1 cellular context compared by ENCODE assay signal in genomic region chr5:179700401-179700918, GRCh38.
TF ChIP-seq lines count a peak whose summit lies in the region.

No MANE protein-coding gene starts in this region.

TF ChIP-seq in K562, 482 proteins besides CTCF, POLR2A, EP300 and RAD21 (continued from another document and continues in another):
- TF ChIP-seq ZNF655 (CRISPR knock-in tag; IDR thresholded peaks at IDR 0.05), result no peak
- peak; percentile 59 to 84; a peak in 3 of 4 replicates for TF ChIP-seq TBL1XR1 (IDR thresholded peaks at IDR 0.05; ENCODE audit: low read length in 2 of 2)
- TF ChIP-seq TCF7 (IDR thresholded peaks at IDR 0.05; ENCODE audit: borderline replicate concordance), result no peak
- TF ChIP-seq ZBTB33 (CRISPR knock-in tag; IDR thresholded peaks at IDR 0.05), result no peak
- TF ChIP-seq ZNF41 (CRISPR knock-in tag; conservative IDR thresholded peaks at IDR 0.05), result no peak; the same call in 1 of the 2 replicates
- no peak for TF ChIP-seq ELK3 (CRISPR knock-in tag; IDR thresholded peaks at IDR 0.05)
- TF ChIP-seq MBD1 (CRISPR knock-in tag; IDR thresholded peaks at IDR 0.05), result no peak
- TF ChIP-seq E2F4 (CRISPR knock-in tag; IDR thresholded peaks at IDR 0.05; ENCODE audit: low read depth), result no peak
- no peak for TF ChIP-seq PTTG1 (tag; IDR thresholded peaks at IDR 0.05; ENCODE audit: low read depth)
- TF ChIP-seq NFIC (IDR thresholded peaks at IDR 0.05), result peak; percentile 78
- TF ChIP-seq ZNF318 (IDR thresholded peaks at IDR 0.05; ENCODE audit: borderline replicate concordance in 1 of 2, low read depth in 1 of 2), result no peak
- TF ChIP-seq SMAD2 (IDR thresholded peaks at IDR 0.05; ENCODE audit: low read depth, low read length), result no peak
- no peak for TF ChIP-seq KAT7 (CRISPR knock-in tag; IDR thresholded peaks at IDR 0.05; ENCODE audit: borderline replicate concordance)
- TF ChIP-seq ARID3A (IDR thresholded peaks at IDR 0.05; ENCODE audit: borderline replicate concordance, low read depth, low read length), result peak; percentile 32; the same call in 1 of the 2 replicates
- no peak for TF ChIP-seq MXI1 (IDR thresholded peaks at IDR 0.05; ENCODE audit: low read depth, low read length)
- no peak for TF ChIP-seq NFRKB (IDR thresholded peaks at IDR 0.05; ENCODE audit: low read depth)
- TF ChIP-seq SMARCC2 (IDR thresholded peaks at IDR 0.05; ENCODE audit: low read depth), result 0 out of 2 replicates have a peak, but pooled peaks have one; percentile 35
- peak; percentile 60 for TF ChIP-seq CXXC5 (CRISPR knock-in tag; IDR thresholded peaks at IDR 0.05)
- TF ChIP-seq SMARCB1 (IDR thresholded peaks at IDR 0.05; ENCODE audit: insufficient read length, low read depth), result no peak
- TF ChIP-seq ATF4 (CRISPR knock-in tag; IDR thresholded peaks at IDR 0.05), result no peak
- TF ChIP-seq ZBTB9 (CRISPR knock-in tag; IDR thresholded peaks at IDR 0.05), result no peak
- TF ChIP-seq UBTF (IDR thresholded peaks at IDR 0.05; ENCODE audit: borderline replicate concordance in 1 of 2, low read depth in 2 of 2, low read length in 2 of 2), result 0 out of 4 replicates have a peak, but pooled peaks of 1 of the 2 experiments have one; percentile 43
- no peak for TF ChIP-seq MECOM (CRISPR knock-in tag; IDR thresholded peaks at IDR 0.05)
- no peak for TF ChIP-seq SETDB1 (IDR thresholded peaks at IDR 0.05; ENCODE audit: low read length)
- TF ChIP-seq PHF8 (IDR thresholded peaks at IDR 0.05; ENCODE audit: borderline replicate concordance, low read length), result no peak
- TF ChIP-seq NCOA2 (IDR thresholded peaks at IDR 0.05; ENCODE audit: partially characterized antibody in 2 of 2), result no peak
- no peak for TF ChIP-seq IRF1 (CRISPR knock-in tag; IDR thresholded peaks at IDR 0.05; ENCODE audit: borderline replicate concordance)
- no peak for TF ChIP-seq NFIX (CRISPR knock-in tag; IDR thresholded peaks at IDR 0.05; ENCODE audit: low read depth)
- no peak for TF ChIP-seq ZNF507 (tag; conservative IDR thresholded peaks at IDR 0.05)
